11 cellular contexts compared by ENCODE assay signal in genomic region chr12:4858385-4858784, GRCh38. TPM values are rescaled to one million over a fixed set of nuclear protein-coding genes. Genes with fewer than 3 reads are reported as not detected.
DNase-seq lines count a peak whose midpoint lies in the region; ATAC-seq and TF ChIP-seq lines count a peak whose summit lies in the region.
"Had no signal": no experiment of that assay in that cellular context is flagged by ENCODE, and none has a peak within 500 bp of the region (broad histone marks: within the 10 kb centered on the region; RNA-seq: fewer than 3 reads in every experiment).

No MANE protein-coding gene starts in this region.

- H3K9me3 ChIP-seq in BLaER1 (no peaks in the 10 kb centered on the region), mucosa of descending colon (no peaks in the 10 kb centered on the region)

- no peaks in the 10 kb centered on the region for H3F3A ChIP-seq in GM23338 (replicated peaks; ENCODE audit: low read depth)

- peak overlapping the region; percentile 85 for H3K4me2 ChIP-seq in BLaER1
- H3K4me2 ChIP-seq in GM23338: peak overlapping the region; percentile 74

- H3K79me2 ChIP-seq in GM23338 (replicated peaks; ENCODE audit: insufficient read depth): no peaks in the 10 kb centered on the region

- H4K20me1 ChIP-seq in BLaER1 (no peaks in the 10 kb centered on the region), GM23338 (replicated peaks; ENCODE audit: insufficient read depth) (no peaks in the 10 kb centered on the region)

- TF ChIP-seq CTCF in GM23338 (conservative IDR thresholded peaks at IDR 0.05; ENCODE audit: low read depth in 2 of 2) (peak in 1 of 2 experiments; percentile 54; a peak in 2 of 4 replicates), mucosa of descending colon (IDR thresholded peaks at IDR 0.05) (no peak)

- H3K36me3 ChIP-seq in BLaER1 (no peaks in the 10 kb centered on the region), GM23338 (ENCODE audit: insufficient read depth) (no peaks in the 10 kb centered on the region), mucosa of descending colon (ENCODE audit: low read depth) (no peaks in the 10 kb centered on the region)

- H3K4me1 ChIP-seq in BLaER1 (peaks cover 39% of the 10 kb centered on the region), GM23338 (ENCODE audit: insufficient read depth) (no peaks in the 10 kb centered on the region), mucosa of descending colon (ENCODE audit: low read depth) (peaks cover 6% of the 10 kb centered on the region)

- H3K36me3 Mint-ChIP-seq in GM23338 (ENCODE audit: low read depth): no peaks in the 10 kb centered on the region

- H3K9ac ChIP-seq in BLaER1: peak overlapping the region; percentile 14; the same call in 1 of the 2 replicates

- H3K4me3 Mint-ChIP-seq in GM23338: no peak overlapping the region

- no peak overlapping the region; the same call in 1 of the 2 replicates for H3K4me3 ChIP-seq in BLaER1
- no peak overlapping the region; the same call in 1 of the 2 replicates for H3K4me3 ChIP-seq in GM23338
- no peak overlapping the region for H3K4me3 ChIP-seq in mucosa of descending colon
- H3K4me3 ChIP-seq: SK-N-MC had no signal

- H3K27ac Mint-ChIP-seq in GM23338: no peak overlapping the region

- no peak overlapping the region; the same call in 1 of the 2 replicates for H2AFZ ChIP-seq in GM23338

- H3K9me3 Mint-ChIP-seq in GM23338: no peaks in the 10 kb centered on the region

- H3K27me3 Mint-ChIP-seq in GM23338 (ENCODE audit: insufficient read depth, low read depth, poor library complexity): peaks cover 13% of the 10 kb centered on the region

- ATAC-seq in GM23338 (peak; percentile 64), mucosa of descending colon (peak; percentile 39), HG02973 (IDR thresholded peaks at IDR 0.05; ENCODE audit: unreplicated experiment) (no peak)

- peak; percentile 65 for DNase-seq in GM23338 (ENCODE audit: low spot score)
- DNase-seq in cerebellum (ENCODE audit: low spot score): peak; percentile 55
- DNase-seq in mucosa of descending colon: peak in 2 of 3 donors; percentile 21 to 31
- DNase-seq in NCI-H510A (lab: John Stamatoyannopoulos, UW): no peak
- DNase-seq in occipital lobe (lab: John Stamatoyannopoulos, UW): no peak
- no peak for DNase-seq in NCI-H2171 (lab: John Stamatoyannopoulos, UW)

- intact Hi-C loops in mucosa of descending colon (cut with DNase I, micrococcal nuclease): loop anchor here in 1 of 2 donors (5.0 kb wide), 1 partner anchor 144 kb away; no protein-coding TSS in a partner anchor

- H3K4me1 Mint-ChIP-seq in GM23338: peaks cover 11% of the 10 kb centered on the region

- H3K9me2 ChIP-seq in GM23338 (ENCODE audit: insufficient read depth): no peaks in the 10 kb centered on the region

- H3K27me3 ChIP-seq in BLaER1 (no peaks in the 10 kb centered on the region), GM23338 (ENCODE audit: insufficient read depth) (peaks cover 3% of the 10 kb centered on the region; the same call in 1 of the 2 replicates)

- no peak overlapping the region for H3K27ac ChIP-seq in BLaER1
- H3K27ac ChIP-seq in GM23338 (ENCODE audit: low read depth): no peak overlapping the region
- H3K27ac ChIP-seq: SK-N-MC had no signal

TF ChIP-seq in GM23338, 12 proteins besides CTCF, POLR2A, EP300 and RAD21 (continues in another document):
- TF ChIP-seq REST (IDR thresholded peaks at IDR 0.05; ENCODE audit: unreplicated experiment) (no peak), ZNF114 (CRISPR knock-in tag; IDR thresholded peaks at IDR 0.05) (no peak), JUNB (IDR thresholded peaks at IDR 0.05; ENCODE audit: unreplicated experiment) (no peak), ETS1 (IDR thresholded peaks at IDR 0.05) (no peak)

RNA-seq across cellular contexts. Expression of gene KCNA1, which starts 51.3 kb away (rescaled TPM):
- total RNA-seq in GM23338 (2014; rRNA removed; shearing (Covaris generic)): 1.2 and 1.9 TPM in 2 replicates
- polyA plus RNA-seq in GM23338 (2016; fragmentation: Nextera tagmentation; extraction: Ambion mirVana): 0.10 and 0.38 TPM in 2 replicates
- total RNA-seq in cerebellum (15.8 TPM), mucosa of descending colon (1 to 10 TPM in 1 of 3 donors, under 1 TPM in 1, not detected in 1; 0.05 to 6.7 TPM), occipital lobe (1.1 TPM)
- total RNA-seq: fibroblast of villous mesenchyme, HT1080 had no signal

Comparison
In these comparisons a context has a peak if more than half of its experiments do, and no peak if none do; other contexts are left out.
1. DNase-seq: peak in GM23338 (single experiment), cerebellum (single experiment) and mucosa of descending colon (2 of 3); none in NCI-H510A (single experiment), occipital lobe (single experiment) and NCI-H2171 (single experiment).